Comparison of ENCODE assay signal across 1 cellular context in the genomic region with DNA sequence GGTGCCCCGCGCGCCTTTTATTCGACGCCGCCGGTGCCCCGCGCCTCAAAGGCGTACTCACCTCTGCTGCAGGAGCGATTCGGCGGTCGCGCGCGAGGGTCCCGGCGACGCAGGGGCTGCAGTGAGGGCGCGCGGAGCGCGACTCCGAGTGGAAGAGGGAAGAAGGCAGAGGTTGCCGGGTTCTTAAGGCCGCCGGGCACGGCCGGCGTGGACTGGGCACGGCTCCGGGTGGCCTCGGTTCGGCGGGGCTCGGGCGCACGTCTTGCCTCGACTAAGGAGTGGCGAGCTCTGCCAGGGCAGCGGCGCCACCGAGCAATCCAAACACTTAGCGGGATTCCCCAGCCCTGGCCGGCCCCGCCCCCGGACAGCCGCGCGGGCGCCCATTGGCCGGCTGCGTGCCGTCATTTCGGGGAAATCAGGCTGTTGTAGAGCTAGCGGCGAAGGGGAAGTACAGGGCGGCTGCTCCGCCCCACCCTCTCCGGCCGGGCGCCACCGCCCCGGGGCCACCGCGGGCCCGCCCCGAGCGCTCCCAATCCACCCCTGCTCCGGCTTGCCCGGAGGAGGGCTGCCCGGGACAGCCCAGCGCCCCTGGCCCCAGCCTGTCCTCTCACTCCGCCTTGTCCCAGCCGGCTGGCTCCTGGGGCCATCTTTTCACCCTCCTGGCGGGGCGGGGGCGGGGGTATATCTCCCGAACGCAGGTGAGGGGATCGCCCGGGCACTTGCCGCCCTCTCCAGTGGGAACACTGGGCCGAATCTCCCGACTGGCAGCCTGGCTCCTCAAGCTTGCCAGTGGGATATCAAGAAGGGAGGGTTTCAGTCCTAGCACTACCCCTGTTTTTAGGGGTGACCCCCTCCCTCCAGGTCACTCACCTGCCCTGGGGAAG.
TF ChIP-seq lines count a peak whose summit lies in the region.

A gene with protein sequence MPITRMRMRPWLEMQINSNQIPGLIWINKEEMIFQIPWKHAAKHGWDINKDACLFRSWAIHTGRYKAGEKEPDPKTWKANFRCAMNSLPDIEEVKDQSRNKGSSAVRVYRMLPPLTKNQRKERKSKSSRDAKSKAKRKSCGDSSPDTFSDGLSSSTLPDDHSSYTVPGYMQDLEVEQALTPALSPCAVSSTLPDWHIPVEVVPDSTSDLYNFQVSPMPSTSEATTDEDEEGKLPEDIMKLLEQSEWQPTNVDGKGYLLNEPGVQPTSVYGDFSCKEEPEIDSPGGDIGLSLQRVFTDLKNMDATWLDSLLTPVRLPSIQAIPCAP (minus strand): TSS at position 290 of the 884 bp plus-strand sequence. CDS start 1,295 bp downstream, outside the sequence.

TF ChIP-seq in HepG2, 621 proteins besides CTCF, POLR2A, EP300 and RAD21 (continued from another document and continues in another):
- TF ChIP-seq KLF11 (CRISPR knock-in tag; IDR thresholded peaks at IDR 0.05) (no peak), KAT8 (CRISPR knock-in tag; IDR thresholded peaks at IDR 0.05) (peak; percentile 74), ZNF773 (CRISPR knock-in tag; IDR thresholded peaks at IDR 0.05; ENCODE audit: borderline replicate concordance) (peak; percentile 76; the same call in 1 of the 2 replicates), REXO4 (CRISPR knock-in tag; IDR thresholded peaks at IDR 0.05; ENCODE audit: borderline replicate concordance) (no peak), MED1 (CRISPR knock-in tag; IDR thresholded peaks at IDR 0.05) (peak; percentile 60), ZNF570 (CRISPR knock-in tag; IDR thresholded peaks at IDR 0.05; ENCODE audit: borderline replicate concordance) (no peak), ZNF569 (CRISPR knock-in tag; IDR thresholded peaks at IDR 0.05; ENCODE audit: borderline replicate concordance) (no peak), ZFP41 (CRISPR knock-in tag; IDR thresholded peaks at IDR 0.05; ENCODE audit: borderline replicate concordance) (no peak; the same call in 1 of the 2 replicates), JDP2 (CRISPR knock-in tag; IDR thresholded peaks at IDR 0.05; ENCODE audit: borderline replicate concordance) (no peak), LCORL (IDR thresholded peaks at IDR 0.05) (no peak), LCORL (CRISPR knock-in tag; IDR thresholded peaks at IDR 0.05) (peak; percentile 86), ZNF354B (CRISPR knock-in tag; IDR thresholded peaks at IDR 0.05) (no peak), PAX8 (CRISPR knock-in tag; IDR thresholded peaks at IDR 0.05; ENCODE audit: borderline replicate concordance) (no peak), ZZZ3 (CRISPR knock-in tag; IDR thresholded peaks at IDR 0.05; ENCODE audit: borderline replicate concordance) (0 out of 2 replicates have a peak, but pooled peaks have one; percentile 19), ZNF382 (CRISPR knock-in tag; IDR thresholded peaks at IDR 0.05; ENCODE audit: borderline replicate concordance) (no peak), NFE2L1 (CRISPR knock-in tag; IDR thresholded peaks at IDR 0.05; ENCODE audit: borderline replicate concordance) (no peak), RBFOX2 (IDR thresholded peaks at IDR 0.05; ENCODE audit: low read depth, low read length) (peak; percentile 95), MAFF (IDR thresholded peaks at IDR 0.05; ENCODE audit: low read depth, low read length) (no peak), ZNF530 (CRISPR knock-in tag; IDR thresholded peaks at IDR 0.05; ENCODE audit: low read depth) (no peak), ZNF33B (CRISPR knock-in tag; IDR thresholded peaks at IDR 0.05) (no peak), ZNF160 (CRISPR knock-in tag; IDR thresholded peaks at IDR 0.05) (0 out of 2 replicates have a peak, but pooled peaks have one; percentile 66), ATF7 (IDR thresholded peaks at IDR 0.05) (no peak), ATF7 (CRISPR knock-in tag; IDR thresholded peaks at IDR 0.05) (no peak), HNRNPK (IDR thresholded peaks at IDR 0.05; ENCODE audit: low read depth, low read length, poor library complexity, severe bottlenecking) (peak; percentile 21), SIN3A (IDR thresholded peaks at IDR 0.05; ENCODE audit: borderline replicate concordance, low read depth, low read length) (peak; percentile 30; the same call in 1 of the 2 replicates), ZNF781 (CRISPR knock-in tag; IDR thresholded peaks at IDR 0.05; ENCODE audit: borderline replicate concordance, not compliant biosample characterization) (no peak), MEIS1 (CRISPR knock-in tag; IDR thresholded peaks at IDR 0.05; ENCODE audit: borderline replicate concordance) (no peak), ARID2 (CRISPR knock-in tag; IDR thresholded peaks at IDR 0.05; ENCODE audit: borderline replicate concordance) (peak; percentile 97), HNRNPL (IDR thresholded peaks at IDR 0.05; ENCODE audit: low read depth, low read length) (peak; percentile 79), CHD4 (IDR thresholded peaks at IDR 0.05; ENCODE audit: borderline replicate concordance, low read length) (no peak), KDM4B (CRISPR knock-in tag; IDR thresholded peaks at IDR 0.05) (no peak), NR1H2 (CRISPR knock-in tag; IDR thresholded peaks at IDR 0.05; ENCODE audit: borderline replicate concordance, low read depth) (no peak), SIX4 (CRISPR knock-in tag; IDR thresholded peaks at IDR 0.05) (no peak), SRF (IDR thresholded peaks at IDR 0.05; ENCODE audit: low read depth, low read length) (no peak)
- TF ChIP-seq, protein P1, sequence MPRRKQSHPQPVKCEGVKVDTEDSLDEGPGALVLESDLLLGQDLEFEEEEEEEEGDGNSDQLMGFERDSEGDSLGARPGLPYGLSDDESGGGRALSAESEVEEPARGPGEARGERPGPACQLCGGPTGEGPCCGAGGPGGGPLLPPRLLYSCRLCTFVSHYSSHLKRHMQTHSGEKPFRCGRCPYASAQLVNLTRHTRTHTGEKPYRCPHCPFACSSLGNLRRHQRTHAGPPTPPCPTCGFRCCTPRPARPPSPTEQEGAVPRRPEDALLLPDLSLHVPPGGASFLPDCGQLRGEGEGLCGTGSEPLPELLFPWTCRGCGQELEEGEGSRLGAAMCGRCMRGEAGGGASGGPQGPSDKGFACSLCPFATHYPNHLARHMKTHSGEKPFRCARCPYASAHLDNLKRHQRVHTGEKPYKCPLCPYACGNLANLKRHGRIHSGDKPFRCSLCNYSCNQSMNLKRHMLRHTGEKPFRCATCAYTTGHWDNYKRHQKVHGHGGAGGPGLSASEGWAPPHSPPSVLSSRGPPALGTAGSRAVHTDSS (CRISPR knock-in tag; conservative IDR thresholded peaks at IDR 0.05), result 0 out of 2 replicates have a peak, but pooled peaks have one; percentile 75
- TF ChIP-seq, protein P2, sequence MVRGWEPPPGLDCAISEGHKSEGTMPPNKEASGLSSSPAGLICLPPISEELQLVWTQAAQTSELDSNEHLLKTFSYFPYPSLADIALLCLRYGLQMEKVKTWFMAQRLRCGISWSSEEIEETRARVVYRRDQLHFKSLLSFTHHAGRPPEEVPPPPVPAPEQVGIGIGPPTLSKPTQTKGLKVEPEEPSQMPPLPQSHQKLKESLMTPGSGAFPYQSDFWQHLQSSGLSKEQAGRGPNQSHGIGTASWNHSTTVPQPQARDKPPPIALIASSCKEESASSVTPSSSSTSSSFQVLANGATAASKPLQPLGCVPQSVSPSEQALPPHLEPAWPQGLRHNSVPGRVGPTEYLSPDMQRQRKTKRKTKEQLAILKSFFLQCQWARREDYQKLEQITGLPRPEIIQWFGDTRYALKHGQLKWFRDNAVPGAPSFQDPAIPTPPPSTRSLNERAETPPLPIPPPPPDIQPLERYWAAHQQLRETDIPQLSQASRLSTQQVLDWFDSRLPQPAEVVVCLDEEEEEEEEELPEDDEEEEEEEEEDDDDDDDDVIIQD (CRISPR knock-in tag; IDR thresholded peaks at IDR 0.05; ENCODE audit: low read depth), result no peak
- TF ChIP-seq, protein P3, sequence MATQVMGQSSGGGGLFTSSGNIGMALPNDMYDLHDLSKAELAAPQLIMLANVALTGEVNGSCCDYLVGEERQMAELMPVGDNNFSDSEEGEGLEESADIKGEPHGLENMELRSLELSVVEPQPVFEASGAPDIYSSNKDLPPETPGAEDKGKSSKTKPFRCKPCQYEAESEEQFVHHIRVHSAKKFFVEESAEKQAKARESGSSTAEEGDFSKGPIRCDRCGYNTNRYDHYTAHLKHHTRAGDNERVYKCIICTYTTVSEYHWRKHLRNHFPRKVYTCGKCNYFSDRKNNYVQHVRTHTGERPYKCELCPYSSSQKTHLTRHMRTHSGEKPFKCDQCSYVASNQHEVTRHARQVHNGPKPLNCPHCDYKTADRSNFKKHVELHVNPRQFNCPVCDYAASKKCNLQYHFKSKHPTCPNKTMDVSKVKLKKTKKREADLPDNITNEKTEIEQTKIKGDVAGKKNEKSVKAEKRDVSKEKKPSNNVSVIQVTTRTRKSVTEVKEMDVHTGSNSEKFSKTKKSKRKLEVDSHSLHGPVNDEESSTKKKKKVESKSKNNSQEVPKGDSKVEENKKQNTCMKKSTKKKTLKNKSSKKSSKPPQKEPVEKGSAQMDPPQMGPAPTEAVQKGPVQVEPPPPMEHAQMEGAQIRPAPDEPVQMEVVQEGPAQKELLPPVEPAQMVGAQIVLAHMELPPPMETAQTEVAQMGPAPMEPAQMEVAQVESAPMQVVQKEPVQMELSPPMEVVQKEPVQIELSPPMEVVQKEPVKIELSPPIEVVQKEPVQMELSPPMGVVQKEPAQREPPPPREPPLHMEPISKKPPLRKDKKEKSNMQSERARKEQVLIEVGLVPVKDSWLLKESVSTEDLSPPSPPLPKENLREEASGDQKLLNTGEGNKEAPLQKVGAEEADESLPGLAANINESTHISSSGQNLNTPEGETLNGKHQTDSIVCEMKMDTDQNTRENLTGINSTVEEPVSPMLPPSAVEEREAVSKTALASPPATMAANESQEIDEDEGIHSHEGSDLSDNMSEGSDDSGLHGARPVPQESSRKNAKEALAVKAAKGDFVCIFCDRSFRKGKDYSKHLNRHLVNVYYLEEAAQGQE (IDR thresholded peaks at IDR 0.05; ENCODE audit: borderline replicate concordance in 1 of 2, low read depth in 1 of 2, low read length in 2 of 2), result peak in 1 of 2 experiments; percentile 44; a peak in 1 of 4 replicates
- TF ChIP-seq, protein P4, sequence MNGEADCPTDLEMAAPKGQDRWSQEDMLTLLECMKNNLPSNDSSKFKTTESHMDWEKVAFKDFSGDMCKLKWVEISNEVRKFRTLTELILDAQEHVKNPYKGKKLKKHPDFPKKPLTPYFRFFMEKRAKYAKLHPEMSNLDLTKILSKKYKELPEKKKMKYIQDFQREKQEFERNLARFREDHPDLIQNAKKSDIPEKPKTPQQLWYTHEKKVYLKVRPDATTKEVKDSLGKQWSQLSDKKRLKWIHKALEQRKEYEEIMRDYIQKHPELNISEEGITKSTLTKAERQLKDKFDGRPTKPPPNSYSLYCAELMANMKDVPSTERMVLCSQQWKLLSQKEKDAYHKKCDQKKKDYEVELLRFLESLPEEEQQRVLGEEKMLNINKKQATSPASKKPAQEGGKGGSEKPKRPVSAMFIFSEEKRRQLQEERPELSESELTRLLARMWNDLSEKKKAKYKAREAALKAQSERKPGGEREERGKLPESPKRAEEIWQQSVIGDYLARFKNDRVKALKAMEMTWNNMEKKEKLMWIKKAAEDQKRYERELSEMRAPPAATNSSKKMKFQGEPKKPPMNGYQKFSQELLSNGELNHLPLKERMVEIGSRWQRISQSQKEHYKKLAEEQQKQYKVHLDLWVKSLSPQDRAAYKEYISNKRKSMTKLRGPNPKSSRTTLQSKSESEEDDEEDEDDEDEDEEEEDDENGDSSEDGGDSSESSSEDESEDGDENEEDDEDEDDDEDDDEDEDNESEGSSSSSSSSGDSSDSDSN (CRISPR knock-in tag; IDR thresholded peaks at IDR 0.05), result peak; percentile 80; the same call in 1 of the 2 replicates
- TF ChIP-seq, protein P5, sequence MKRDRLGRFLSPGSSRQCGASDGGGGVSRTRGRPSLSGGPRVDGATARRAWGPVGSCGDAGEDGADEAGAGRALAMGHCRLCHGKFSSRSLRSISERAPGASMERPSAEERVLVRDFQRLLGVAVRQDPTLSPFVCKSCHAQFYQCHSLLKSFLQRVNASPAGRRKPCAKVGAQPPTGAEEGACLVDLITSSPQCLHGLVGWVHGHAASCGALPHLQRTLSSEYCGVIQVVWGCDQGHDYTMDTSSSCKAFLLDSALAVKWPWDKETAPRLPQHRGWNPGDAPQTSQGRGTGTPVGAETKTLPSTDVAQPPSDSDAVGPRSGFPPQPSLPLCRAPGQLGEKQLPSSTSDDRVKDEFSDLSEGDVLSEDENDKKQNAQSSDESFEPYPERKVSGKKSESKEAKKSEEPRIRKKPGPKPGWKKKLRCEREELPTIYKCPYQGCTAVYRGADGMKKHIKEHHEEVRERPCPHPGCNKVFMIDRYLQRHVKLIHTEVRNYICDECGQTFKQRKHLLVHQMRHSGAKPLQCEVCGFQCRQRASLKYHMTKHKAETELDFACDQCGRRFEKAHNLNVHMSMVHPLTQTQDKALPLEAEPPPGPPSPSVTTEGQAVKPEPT (CRISPR knock-in tag; IDR thresholded peaks at IDR 0.05; ENCODE audit: low read depth), result no peak
- TF ChIP-seq, protein P6, sequence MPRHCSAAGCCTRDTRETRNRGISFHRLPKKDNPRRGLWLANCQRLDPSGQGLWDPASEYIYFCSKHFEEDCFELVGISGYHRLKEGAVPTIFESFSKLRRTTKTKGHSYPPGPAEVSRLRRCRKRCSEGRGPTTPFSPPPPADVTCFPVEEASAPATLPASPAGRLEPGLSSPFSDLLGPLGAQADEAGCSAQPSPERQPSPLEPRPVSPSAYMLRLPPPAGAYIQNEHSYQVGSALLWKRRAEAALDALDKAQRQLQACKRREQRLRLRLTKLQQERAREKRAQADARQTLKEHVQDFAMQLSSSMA (CRISPR knock-in tag; IDR thresholded peaks at IDR 0.05), result no peak
